Comparison of ENCODE assay signal across 17 cellular contexts in the genomic region with DNA sequence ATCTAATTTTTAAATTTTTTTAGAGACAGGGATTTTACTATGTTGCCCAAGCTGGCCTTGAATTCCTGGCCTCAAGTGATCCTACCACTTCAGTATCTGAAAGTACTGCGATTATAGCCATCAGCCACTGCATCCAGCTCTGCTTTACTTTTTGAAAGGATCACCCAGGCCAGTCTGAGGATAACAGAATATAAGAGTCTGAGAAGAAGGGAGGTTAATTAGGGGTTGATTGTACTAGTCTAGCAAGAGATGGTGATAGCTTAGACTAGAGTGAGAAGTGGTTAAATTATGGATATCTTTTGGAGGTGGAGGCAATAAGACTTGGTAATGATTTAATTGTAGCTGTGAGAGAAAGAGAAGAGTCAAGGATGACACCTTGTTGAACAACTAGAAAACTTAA. TPM values are rescaled to one million over a fixed set of nuclear protein-coding genes. Genes with fewer than 3 reads are reported as not detected.
DNase-seq lines count a peak whose midpoint lies in the region; ATAC-seq, FAIRE-seq and TF ChIP-seq lines count a peak whose summit lies in the region.
"Had no signal": no experiment of that assay in that cellular context is flagged by ENCODE, and none has a peak within 500 bp of the region (broad histone marks: within the 10 kb centered on the region; RNA-seq: fewer than 3 reads in every experiment).

No MANE protein-coding gene starts in this region.

- CTCF ChIA-PET in GM12878 (lab: Yijun Ruan, JAX) = interaction anchor here (0.5 to 1.5 kb wide), 4 partner anchors 32 to 200 kb away, joined by 3 to 7 read pairs (median 4); no protein-coding TSS in a partner anchor

- no peaks in the 10 kb centered on the region for H3K27me3 ChIP-seq in cardiac muscle cell
- H3K27me3 ChIP-seq in right cardiac atrium (ENCODE audit: control insufficient read depth, insufficient read depth) = no peaks in the 10 kb centered on the region
- H3K27me3 ChIP-seq in GM12878 (replicated peaks in 1 of 2; ENCODE audit: control insufficient read depth in 2 of 2, insufficient read depth in 2 of 2, low read length in 1 of 2) = no peaks in the 10 kb centered on the region
- no peaks in the 10 kb centered on the region for H3K27me3 ChIP-seq in brain microvascular endothelial cell (replicated peaks)

- no peak overlapping the region for H2AFZ ChIP-seq in GM12878 (ENCODE audit: control insufficient read depth, low read depth, low read length)
- H2AFZ ChIP-seq: GM23338 had no signal

- SMC1A ChIA-PET in GM12878 (lab: Charles Lee; ENCODE audit: uncharacterized antibody, unreplicated experiment) = interaction anchor here (0.6 to 1.4 kb wide), 6 partner anchors 9 to 80 kb away, joined by 3 to 6 read pairs (median 3); no protein-coding TSS in a partner anchor

- WGBS in right cardiac atrium = 83% methylated on average over 1 of the region's 1 CpG
- WGBS in GM12878 (ENCODE audit: insufficient coverage, insufficient replicate concordance, low lambda C conversion rate, missing lambda C conversion rate) = 100% methylated on average over 1 of the region's 1 CpG

- POLR2A ChIA-PET in GM12878 (lab: Charles Lee) = interaction anchor here (1.6 kb wide), 1 partner anchor 28 kb away, joined by 4 read pairs; no protein-coding TSS in a partner anchor

- no peak overlapping the region for H3K4me3 Mint-ChIP-seq in mesothelial cell of epicardium
- H3K4me3 Mint-ChIP-seq: CD14-positive monocyte; CD8-positive, alpha-beta T cell; GM23338; IgD-negative memory B cell had no signal

- TF ChIP-seq CTCF in cardiac muscle cell (IDR thresholded peaks at IDR 0.05; ENCODE audit: low read depth, low read length) = no peak
- TF ChIP-seq CTCF in GM12878 (IDR thresholded peaks at IDR 0.05 in 2 of 3, conservative IDR thresholded peaks at IDR 0.05 in 1 of 3; ENCODE audit: control insufficient read depth in 2 of 3, extremely low read depth in 1 of 3, insufficient read depth in 1 of 3, low read depth in 3 of 3, low read length in 3 of 3) = no peak
- TF ChIP-seq CTCF in mesothelial cell of epicardium (IDR thresholded peaks at IDR 0.05; ENCODE audit: unreplicated experiment) = no peak
- no peak for TF ChIP-seq CTCF in brain microvascular endothelial cell (IDR thresholded peaks at IDR 0.05; ENCODE audit: low read depth, low read length, missing control alignments)

- TF ChIP-seq EP300 in GM12878 (IDR thresholded peaks at IDR 0.05; ENCODE audit: borderline replicate concordance in 1 of 2, control insufficient read depth in 1 of 2, low read depth in 2 of 2, low read length in 2 of 2) = no peak

- in situ Hi-C loops in GM12878 (cut with MboI) = no loop called here
- in situ Hi-C loops in brain microvascular endothelial cell (cut with HindIII; ENCODE audit: low pct_ligation_motif_present, low sequenced_read_pairs) = no loop called here

- FAIRE-seq in GM12878 (lab: Jason Lieb, UNC) = no peak
- FAIRE-seq: GM18507 had no signal

- no peaks in the 10 kb centered on the region for H4K20me1 ChIP-seq in GM12878 (ENCODE audit: control insufficient read depth, insufficient read depth)

- H3K36me3 ChIP-seq in cardiac muscle cell (no peaks in the 10 kb centered on the region), GM12878 (ENCODE audit: control insufficient read depth in 2 of 2, insufficient read depth in 2 of 2, low read length in 1 of 2) (no peaks in the 10 kb centered on the region), brain microvascular endothelial cell (replicated peaks) (no peaks in the 10 kb centered on the region)

- intact Hi-C loops in right cardiac atrium (cut with DNase I) (loop anchor here in 2 of 4 donors (10.0 kb wide), 3 partner anchors 63 to 203 kb away; no protein-coding TSS in a partner anchor), GM12878 (cut with micrococcal nuclease; ENCODE audit: unreplicated experiment) (no loop called here)

- H3K27ac ChIP-seq in cardiac muscle cell (peak overlapping the region; percentile 49), right cardiac atrium (ENCODE audit: low read length) (no peak overlapping the region), GM12878 (ENCODE audit: control insufficient read depth, insufficient read depth) (no peak overlapping the region), brain microvascular endothelial cell (no peak overlapping the region)
- H3K27ac ChIP-seq: 22Rv1 had no signal

- H3K79me2 ChIP-seq in GM12878 (ENCODE audit: control insufficient read depth, insufficient read depth, low read length) = no peaks in the 10 kb centered on the region; the same call in 1 of the 2 replicates

- ATAC-seq in right cardiac atrium (no peak), GM12878 (no peak), GM18909 (IDR thresholded peaks at IDR 0.05; ENCODE audit: poor library complexity, unreplicated experiment) (no peak), HG03520 (IDR thresholded peaks at IDR 0.05; ENCODE audit: unreplicated experiment) (no peak)
- ATAC-seq: CD8-positive, alpha-beta T cell; GM23338 had no signal

- no peaks in the 10 kb centered on the region for H3K9me3 Mint-ChIP-seq in mesothelial cell of epicardium
- H3K9me3 Mint-ChIP-seq: CD14-positive monocyte; CD8-positive, alpha-beta T cell; GM23338; IgD-negative memory B cell had no signal

- no peak overlapping the region for H3K4me3 ChIP-seq in cardiac muscle cell
- no peak overlapping the region for H3K4me3 ChIP-seq in right cardiac atrium (ENCODE audit: low read length)
- H3K4me3 ChIP-seq in GM12878 = no peak overlapping the region
- no peak overlapping the region for H3K4me3 ChIP-seq in brain microvascular endothelial cell (ENCODE audit: low read depth, low read length)
- H3K4me3 ChIP-seq: GM23338 had no signal

- no peaks in the 10 kb centered on the region for H3K27me3 Mint-ChIP-seq in mesothelial cell of epicardium (ENCODE audit: low read depth)
- H3K27me3 Mint-ChIP-seq: IgD-negative memory B cell had no signal

- H3K27ac Mint-ChIP-seq in mesothelial cell of epicardium = peak overlapping the region; percentile 92
- H3K27ac Mint-ChIP-seq: CD14-positive monocyte; CD8-positive, alpha-beta T cell; IgD-negative memory B cell had no signal

- TF ChIP-seq POLR2A in GM12878 (IDR thresholded peaks at IDR 0.05; ENCODE audit: low read depth, low read length) = no peak

- H3K4me1 Mint-ChIP-seq in mesothelial cell of epicardium = peaks cover 31% of the 10 kb centered on the region
- H3K4me1 Mint-ChIP-seq: CD14-positive monocyte had no signal

- no TSS peak for BruUV-seq in GM12878 (replicated peaks; lab: Mats Ljungman, UMichigan)

- H3K4me2 ChIP-seq in GM12878 (ENCODE audit: control insufficient read depth, insufficient read depth) = no peak overlapping the region
- H3K4me2 ChIP-seq: GM23338 had no signal

- H3K9ac ChIP-seq in GM12878 (ENCODE audit: control insufficient read depth, insufficient read depth, low read length) = no peak overlapping the region

- H3K4me1 ChIP-seq in cardiac muscle cell (ENCODE audit: low read depth) = peaks cover 6% of the 10 kb centered on the region
- H3K4me1 ChIP-seq in right cardiac atrium (ENCODE audit: control insufficient read depth, insufficient read depth, low read length) = peaks cover 1% of the 10 kb centered on the region
- no peaks in the 10 kb centered on the region for H3K4me1 ChIP-seq in GM12878 (ENCODE audit: control insufficient read depth, insufficient read depth, low read length)

- DNase-seq in cardiac muscle cell (ENCODE audit: low read depth in 1 of 2, low spot score in 1 of 2) = no peak
- no peak for DNase-seq in right cardiac atrium
- no peak for DNase-seq in GM12878 (ENCODE audit: low read depth, low spot score)
- DNase-seq in mesothelial cell of epicardium (ENCODE audit: low spot score in 2 of 2, unreplicated experiment in 2 of 2) = no peak
- no peak for DNase-seq in NAMALWA (ENCODE audit: low spot score)
- DNase-seq in brain microvascular endothelial cell = no peak
- DNase-seq: CD8-positive, alpha-beta T cell; COR-L47; DND-41; H7 had no signal

- H3K9me3 ChIP-seq in cardiac muscle cell (ENCODE audit: low read depth) (no peaks in the 10 kb centered on the region), right cardiac atrium (ENCODE audit: control insufficient read depth, low read length) (no peaks in the 10 kb centered on the region), GM12878 (replicated peaks; ENCODE audit: control insufficient read depth, insufficient read depth, low read length) (no peaks in the 10 kb centered on the region)

- H3K36me3 Mint-ChIP-seq in mesothelial cell of epicardium = peaks cover 6% of the 10 kb centered on the region
- H3K36me3 Mint-ChIP-seq: IgD-negative memory B cell had no signal

- TF ChIP-seq RAD21 in GM12878 (IDR thresholded peaks at IDR 0.05; ENCODE audit: insufficient read depth, low read depth, low read length) = no peak

- RAD21 ChIA-PET in GM12878 (lab: Charles Lee; ENCODE audit: unreplicated experiment) = interaction anchor here (1.0 to 1.4 kb wide), 2 partner anchors 42 to 201 kb away, joined by 4 to 6 read pairs; no protein-coding TSS in a partner anchor

RNA-seq across cellular contexts. Expression of gene PHACTR4, which starts 32.2 kb away (rescaled TPM):
- total RNA-seq in cardiac muscle cell (13.5 and 14.8 TPM in 2 replicates), right cardiac atrium (10 to 100 TPM; 18.6 to 27.4 (median 22.4) TPM), GM12878 (2014; rRNA removed) (10.1 and 10.4 TPM in 2 replicates), GM12878 (2014; rRNA removed; fragmentation: Illumina TruSeq; extraction: Trizol) (12.4 and 13.1 TPM in 2 replicates), GM12878 (2021) (25.4 and 28.7 TPM in 2 replicates), mesothelial cell of epicardium (67.4 to 69.8 TPM (median 67.5 TPM) in 3 replicates)
- polyA plus RNA-seq in cardiac muscle cell (27.1 TPM in 2 replicates), right cardiac atrium (15.9 TPM), GM12878 (2011; rRNA removed) (9.1 and 10.4 TPM in 2 replicates), GM12878 (2014; fragmentation: Illumina TruSeq; extraction: Trizol) (34.2 and 37.7 TPM in 2 replicates), GM12878 (2014; fragmentation: Nextera tagmentation; extraction: Ambion mirVana) (1 to 10 TPM; 8.9 to 9.3 TPM), GM12878 (2014; rRNA removed) (12.5 and 12.9 TPM in 2 replicates), GM12878 (2016; fragmentation: Nextera tagmentation; extraction: Ambion mirVana) (10 to 100 TPM; 16.9 to 19.0 TPM)
- total RNA-seq in GM12878 (2013; cell fraction: nucleolus; rRNA removed) = 25.2 and 26.3 TPM in 2 replicates
- 9.2 TPM for polyA plus RNA-seq in GM12878 (2011; ENCODE audit: low read depth)
- polyA plus RNA-seq in GM12878 (2011; cell fraction: cytosol; rRNA removed) = 9.5 and 16.4 TPM in 2 replicates
- polyA plus RNA-seq in GM12878 (2011; cell fraction: nucleus; rRNA removed) = 5.5 and 9.3 TPM in 2 replicates
- 11.5 and 13.2 TPM in 2 replicates for polyA plus RNA-seq in GM12878 (2012)
- polyA minus RNA-seq in GM12878 (2011; rRNA and poly(A)+ RNA removed) = 10.5 and 13.9 TPM in 2 replicates
- polyA minus RNA-seq in GM12878 (2011; cell fraction: cytosol; rRNA and poly(A)+ RNA removed) = 6.4 and 7.0 TPM in 2 replicates
- 3.9 and 5.2 TPM in 2 replicates for polyA minus RNA-seq in GM12878 (2011; cell fraction: nucleus; rRNA and poly(A)+ RNA removed)
